Comparison of ENCODE assay signal across 8 cellular contexts in the genomic region with DNA sequence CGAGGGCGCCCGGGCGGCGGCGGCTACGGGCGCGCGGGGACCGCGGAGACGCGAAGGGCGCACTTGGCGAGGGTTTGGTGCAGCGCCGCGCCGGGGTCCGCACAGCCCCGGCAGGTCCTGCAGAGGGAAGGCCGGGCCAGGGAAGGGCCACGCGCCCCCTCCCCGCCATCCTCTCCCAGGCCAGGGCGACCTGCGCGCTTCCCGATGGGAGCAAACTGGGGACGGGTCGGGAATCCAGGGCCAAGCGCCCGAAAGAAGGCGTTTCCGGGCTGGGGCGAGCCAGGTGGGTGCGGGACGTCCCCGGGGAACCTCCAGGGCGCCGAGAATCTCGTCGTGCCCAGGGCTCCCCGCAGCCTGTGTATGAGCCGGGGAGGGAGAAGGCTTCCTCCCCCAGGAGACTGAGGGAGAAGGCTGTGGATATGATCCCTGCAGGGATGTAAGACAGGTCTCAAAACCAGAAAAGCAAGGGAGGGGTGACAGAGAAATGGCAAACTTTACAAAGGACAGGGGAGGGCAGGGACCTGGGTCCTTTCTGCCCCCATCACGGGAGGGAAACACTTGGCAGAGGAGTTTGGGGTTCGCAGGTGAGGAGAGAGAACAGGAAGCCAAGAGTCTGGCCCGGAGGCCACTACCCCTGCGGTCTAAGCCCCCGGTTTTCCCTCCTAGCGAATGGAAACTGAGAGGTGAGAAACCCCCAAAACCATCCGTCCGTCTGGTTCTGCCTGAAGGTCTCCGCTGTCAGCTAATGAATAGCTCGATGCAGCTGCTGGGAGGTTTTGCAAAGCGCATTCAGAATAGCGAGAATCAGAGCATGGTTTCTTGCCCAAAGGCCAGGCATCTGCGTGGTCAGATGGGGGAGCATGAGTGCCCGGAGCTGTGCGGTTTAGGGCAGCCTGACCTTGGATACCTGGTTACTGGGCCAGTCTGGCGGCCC. TPM values are rescaled to one million over a fixed set of nuclear protein-coding genes. Genes with fewer than 3 reads are reported as not detected.
DNase-seq lines count a peak whose midpoint lies in the region; ATAC-seq and TF ChIP-seq lines count a peak whose summit lies in the region.

No MANE protein-coding gene starts in this region.

- no peaks in the 10 kb centered on the region for H3K9me3 ChIP-seq in heart right ventricle
- H3K9me3 ChIP-seq in lower lobe of right lung, result no peaks in the 10 kb centered on the region

- H3K4me1 Mint-ChIP-seq in activated naive CD8-positive, alpha-beta T cell (ENCODE audit: low read depth), result peaks cover 7% of the 10 kb centered on the region

- WGBS in heart right ventricle, 2 donors, result 13% methylated on average over 58 to 62 of the region's 62 CpGs

- H3K4me1 ChIP-seq in heart right ventricle (peaks cover 7 to 33% (median 17%) of the 10 kb centered on the region in 9 donors), lower lobe of right lung (peaks cover 20% of the 10 kb centered on the region)

- ATAC-seq in heart right ventricle, result peak in 2 of 8 donors; percentile 4 to 23
- ATAC-seq in HG02973 (IDR thresholded peaks at IDR 0.05; ENCODE audit: unreplicated experiment), result peak; percentile 59
- peak in 1 of 2 donors; percentile 8 for ATAC-seq in lower lobe of right lung
- no peak for ATAC-seq in omental fat pad (ENCODE audit: low FRiP score)

- DNase-seq in heart right ventricle, result no peak
- no peak for DNase-seq in cardiac septum (ENCODE audit: low spot score)
- no peak for DNase-seq in lower lobe of right lung
- DNase-seq in NCI-H524 treated with DMSO at 0.1 percent for 48 hours (lab: John Stamatoyannopoulos, UW), result no peak
- DNase-seq in omental fat pad (ENCODE audit: low spot score), result no peak
- DNase-seq in cerebellar nuclear complex (lab: John Stamatoyannopoulos, UW), result no peak

- peaks cover 17% of the 10 kb centered on the region for H3K27me3 Mint-ChIP-seq in activated naive CD8-positive, alpha-beta T cell

- TF ChIP-seq CTCF in heart right ventricle (IDR thresholded peaks at IDR 0.05) (no peak), lower lobe of right lung (IDR thresholded peaks at IDR 0.05) (no peak), omental fat pad (IDR thresholded peaks at IDR 0.05) (no peak)

- no peak overlapping the region for H3K27ac ChIP-seq in heart right ventricle
- H3K27ac ChIP-seq in lower lobe of right lung, result no peak overlapping the region

- no peaks in the 10 kb centered on the region for H3K36me3 Mint-ChIP-seq in activated naive CD8-positive, alpha-beta T cell

- intact Hi-C loops in heart right ventricle (cut with DNase I), result loop anchor here in 4 of 10 donors (10.0 kb wide), 3 partner anchors 214 to 244 kb away; a partner anchor contains a TSS
- intact Hi-C loops in cardiac septum (cut with DNase I), result no loop called here
- intact Hi-C loops in lower lobe of right lung (cut with DNase I), result no loop called here

- no peak overlapping the region for H3K27ac Mint-ChIP-seq in activated naive CD8-positive, alpha-beta T cell

- peak overlapping the region; percentile 60 for H3K4me3 Mint-ChIP-seq in activated naive CD8-positive, alpha-beta T cell

- H3K4me3 ChIP-seq in heart right ventricle, result peak overlapping the region in 9 of 10 donors; percentile 12 to 45 (median 31)
- H3K4me3 ChIP-seq in lower lobe of right lung, result peak overlapping the region; percentile 19

- H3K27me3 ChIP-seq in heart right ventricle (peaks cover 0 to 60% (median 52%) of the 10 kb centered on the region in 7 donors), lower lobe of right lung (ENCODE audit: low read depth) (peaks cover 50% of the 10 kb centered on the region)

- no peaks in the 10 kb centered on the region for H3K9me3 Mint-ChIP-seq in activated naive CD8-positive, alpha-beta T cell (ENCODE audit: low read depth)

- no peaks in the 10 kb centered on the region for H3K36me3 ChIP-seq in heart right ventricle
- no peaks in the 10 kb centered on the region for H3K36me3 ChIP-seq in lower lobe of right lung

RNA-seq across cellular contexts. Expression of a gene that starts 0.7 kb away (rescaled TPM):
- total RNA-seq in heart right ventricle, result under 1 TPM in 6 of 10 donors, not detected in 4; 0.04 to 0.11 (median 0.07) TPM
- under 1 TPM; 0.04 to 0.07 TPM for polyA plus RNA-seq in heart right ventricle
- total RNA-seq in cardiac septum, result 0.08 TPM
- total RNA-seq in lower lobe of right lung, result 0.47 TPM
- total RNA-seq in omental fat pad, result 1 to 10 TPM in 1 of 4 donors, under 1 TPM in 1, not detected in 2; 0.19 to 1.1 TPM

RNA-seq across cellular contexts. Expression of a gene that starts 56.9 kb away (rescaled TPM):
- total RNA-seq in heart right ventricle, result 10 to 100 TPM in 4 of 10 donors, 1 to 10 TPM in 6; 7.0 to 37.5 (median 9.0) TPM
- polyA plus RNA-seq in heart right ventricle, result 1 to 10 TPM; 8.6 to 10.0 TPM
- total RNA-seq in cardiac septum, result 17.1 TPM
- 51.7 TPM for total RNA-seq in lower lobe of right lung
- 10 to 100 TPM; 21.5 to 62.6 (median 29.3) TPM for total RNA-seq in omental fat pad
